10 cellular contexts compared by ENCODE assay signal in the genomic region with DNA sequence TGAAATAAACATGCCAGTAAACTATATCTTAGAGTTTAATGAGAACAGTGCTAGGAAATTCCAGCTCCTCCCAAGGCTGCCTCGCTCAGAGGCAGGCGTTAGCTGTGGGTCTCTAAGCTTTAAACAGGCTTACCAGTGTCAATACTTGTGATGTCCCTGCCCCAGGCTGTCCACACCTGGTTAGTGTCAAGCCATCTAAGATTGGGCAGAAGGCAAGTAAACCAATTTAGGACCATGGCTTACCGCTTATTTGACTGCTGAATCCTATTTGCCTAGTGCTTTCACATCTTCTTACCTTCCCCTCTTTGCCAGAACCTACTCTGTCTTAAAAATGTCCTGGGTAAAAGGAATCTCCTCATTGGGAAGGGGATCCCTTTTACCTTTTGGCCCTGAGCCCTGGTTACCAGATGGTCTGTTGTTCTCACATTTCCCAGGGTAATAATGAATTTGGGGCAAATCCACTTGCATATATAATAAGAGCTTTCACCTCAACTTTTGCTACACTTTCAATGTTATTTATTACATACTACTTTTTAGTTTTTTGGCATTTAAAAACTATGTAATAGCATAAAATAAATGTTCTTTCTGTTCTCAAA. TPM values are rescaled to one million over a fixed set of nuclear protein-coding genes. Genes with fewer than 3 reads are reported as not detected.
DNase-seq lines count a peak whose midpoint lies in the region; ATAC-seq and TF ChIP-seq lines count a peak whose summit lies in the region.
"Had no signal": no experiment of that assay in that cellular context is flagged by ENCODE, and none has a peak within 500 bp of the region (broad histone marks: within the 10 kb centered on the region; RNA-seq: fewer than 3 reads in every experiment).

No MANE protein-coding gene starts in this region.

- intact Hi-C loops in mucosa of descending colon (cut with DNase I, micrococcal nuclease), result no loop called here

- TF ChIP-seq CTCF in mucosa of descending colon (IDR thresholded peaks at IDR 0.05), result no peak

- H3K27me3 ChIP-seq in Karpas-422 (ENCODE audit: low read length), result no peaks in the 10 kb centered on the region; the same call in 1 of the 2 replicates
- H3K27me3 ChIP-seq: SJSA1 had no signal

- peak overlapping the region; percentile 26; the same call in 1 of the 2 replicates for H3K4me3 ChIP-seq in Karpas-422 (ENCODE audit: low read length)
- H3K4me3 ChIP-seq in mucosa of descending colon, result no peak overlapping the region
- H3K4me3 ChIP-seq: SJSA1 had no signal

- no peaks in the 10 kb centered on the region for H4K20me1 ChIP-seq in Karpas-422 (ENCODE audit: insufficient read depth, low read depth, low read length)

- no peak overlapping the region for H3K9ac ChIP-seq in Karpas-422 (ENCODE audit: low read length)

- peak; percentile 56 for ATAC-seq in GM18867 (IDR thresholded peaks at IDR 0.05; ENCODE audit: unreplicated experiment)
- peak; percentile 50 for ATAC-seq in GM21529 (IDR thresholded peaks at IDR 0.05; ENCODE audit: unreplicated experiment)
- peak; percentile 77 for ATAC-seq in mucosa of descending colon
- no peak for ATAC-seq in HG03196 (IDR thresholded peaks at IDR 0.05; ENCODE audit: unreplicated experiment)

- H2AFZ ChIP-seq in Karpas-422 (ENCODE audit: low read length), result no peak overlapping the region

- H3K4me1 ChIP-seq in Karpas-422 (ENCODE audit: low read length) (peaks cover 43% of the 10 kb centered on the region), mucosa of descending colon (ENCODE audit: low read depth) (peaks cover 41% of the 10 kb centered on the region)
- H3K4me1 ChIP-seq: SJSA1 had no signal

- H3K9me3 ChIP-seq in Karpas-422 (ENCODE audit: low read length) (no peaks in the 10 kb centered on the region), mucosa of descending colon (no peaks in the 10 kb centered on the region)
- H3K9me3 ChIP-seq: SJSA1 had no signal

- H3K9me2 ChIP-seq in Karpas-422 (replicated peaks; ENCODE audit: insufficient read depth, low read length), result no peaks in the 10 kb centered on the region

- H3K27ac ChIP-seq in Karpas-422 (ENCODE audit: low read length), result no peak overlapping the region
- H3K27ac ChIP-seq: SJSA1 had no signal

- no peaks in the 10 kb centered on the region for H3K79me2 ChIP-seq in Karpas-422 (ENCODE audit: low read length)

- peak overlapping the region; percentile 33 for H3K4me2 ChIP-seq in Karpas-422 (ENCODE audit: low read depth, low read length, poor library complexity, severe bottlenecking)

- DNase-seq in Karpas-422 (peak; percentile 67), mucosa of descending colon (no peak), superior temporal gyrus (ENCODE audit: extremely low spot score) (no peak), NCI-H1105 (lab: John Stamatoyannopoulos, UW) (no peak)
- DNase-seq: activated CD8-positive, alpha-beta memory T cell treated with anti-CD3 and anti-CD28 coated beads, Interleukin-2, amount 50 U/mL, for 48 hours; glutamatergic neuron had no signal

- H3K36me3 ChIP-seq in Karpas-422 (ENCODE audit: insufficient read depth, low read length) (no peaks in the 10 kb centered on the region), mucosa of descending colon (ENCODE audit: low read depth) (no peaks in the 10 kb centered on the region)
- H3K36me3 ChIP-seq: SJSA1 had no signal

RNA-seq across cellular contexts. Expression of a gene that starts 14.9 kb away (rescaled TPM):
- total RNA-seq in Karpas-422 (2014; rRNA removed; shearing (Covaris generic); ENCODE audit: low replicate concordance), result not detected in 2 replicates
- 10 to 100 TPM; 27.4 to 67.2 (median 65.0) TPM for total RNA-seq in mucosa of descending colon

Comparison
In these comparisons a context has a peak if more than half of its experiments do, and no peak if none do; other contexts are left out.
1. RNA of a gene that starts 14.9 kb away (total RNA-seq): 27.4 to 67.2 TPM in mucosa of descending colon; not detected in Karpas-422; every median in the first group is over 10 times any median in the second.